In the genomic region with DNA sequence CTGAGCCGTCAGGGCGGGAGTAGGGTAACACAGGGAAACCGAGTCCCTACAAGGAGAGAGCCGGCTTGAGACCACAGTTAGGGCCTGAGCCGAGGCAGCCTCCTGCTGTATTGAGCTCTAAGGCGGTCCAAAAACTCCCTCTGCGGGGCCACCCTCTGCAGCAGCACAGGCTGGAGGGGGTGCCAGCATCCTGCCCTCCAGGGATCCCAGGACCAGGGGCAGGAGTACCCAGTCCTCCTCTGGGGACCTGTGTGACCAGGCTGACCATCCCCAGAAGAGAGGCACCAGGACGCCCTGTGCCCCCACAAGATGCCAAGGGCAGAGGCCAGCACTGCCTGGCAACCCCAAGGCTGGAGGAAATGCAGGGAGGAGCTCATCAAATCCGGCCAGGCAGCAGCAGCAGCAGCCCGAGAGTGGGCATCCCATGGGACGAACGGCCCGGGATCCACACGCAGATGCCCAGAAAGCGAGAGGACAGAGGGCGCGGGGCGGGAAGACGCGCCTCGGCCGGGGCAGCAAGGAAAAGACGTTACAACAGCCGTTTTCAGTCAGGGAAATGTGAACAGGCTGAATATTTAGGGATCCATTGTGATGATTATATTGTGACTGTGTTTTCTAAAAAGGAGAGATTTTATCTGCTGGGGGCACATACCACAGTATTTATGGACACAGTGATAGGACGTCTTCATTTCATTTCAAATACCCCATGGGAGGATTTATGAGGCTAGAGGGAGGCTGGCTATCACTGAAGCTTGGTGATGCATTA, we compare ENCODE assay signal across 1 cellular context.
TF ChIP-seq lines count a peak whose summit lies in the region.

No MANE protein-coding gene starts in this region.

TF ChIP-seq in IMR-90, 13 proteins besides CTCF, POLR2A, EP300 and RAD21 (continued from another document):
- TF ChIP-seq RCOR1 (IDR thresholded peaks at IDR 0.05; ENCODE audit: insufficient replicate concordance, low read length) = no peak
